8 cellular contexts compared by ENCODE assay signal in genomic region chr2:9770308-9771100, GRCh38.
DNase-seq lines count a peak whose midpoint lies in the region; ATAC-seq and TF ChIP-seq lines count a peak whose summit lies in the region.

No MANE protein-coding gene starts in this region.

- no peak overlapping the region for H3K4me2 ChIP-seq in OCI-LY7 (ENCODE audit: low read length)

- no TSS peak for BruUV-seq in OCI-LY7 (replicated peaks; lab: Mats Ljungman, UMichigan)

- no peak overlapping the region for H2AFZ ChIP-seq in OCI-LY7 (ENCODE audit: low read length)

- no peaks in the 10 kb centered on the region for H3K79me2 ChIP-seq in OCI-LY7 (ENCODE audit: insufficient read depth, low read depth, low read length)

- no peaks in the 10 kb centered on the region for H4K20me1 ChIP-seq in OCI-LY7 (ENCODE audit: insufficient read depth, low read length)

- no peaks in the 10 kb centered on the region for H3K27me3 ChIP-seq in HL-60 (ENCODE audit: insufficient read depth, poor library complexity, severe bottlenecking)

- intact Hi-C loops in OCI-LY7 (cut with micrococcal nuclease; ENCODE audit: unreplicated experiment): no loop called here

- CTCF ChIA-PET in OCI-LY7 (lab: Charles Lee; ENCODE audit: unreplicated experiment): interaction anchor here (0.6 to 1.0 kb wide), 2 partner anchors 211 to 328 kb away, joined by 3 read pairs; no protein-coding TSS in a partner anchor

- H3K27ac ChIP-seq in HL-60 (replicated peaks) (no peak overlapping the region), OCI-LY7 (ENCODE audit: low read depth, low read length, poor library complexity, severe bottlenecking) (no peak overlapping the region)

- TF ChIP-seq CTCF in HL-60 (IDR thresholded peaks at IDR 0.05; ENCODE audit: insufficient read depth, low read length) (peak; percentile 45), OCI-LY7 (conservative IDR thresholded peaks at IDR 0.05; ENCODE audit: low read length) (peak; percentile 78), fibroblast of villous mesenchyme (IDR thresholded peaks at IDR 0.05; ENCODE audit: insufficient read depth, low read depth, low read length) (peak; percentile 81)

- H3K36me3 ChIP-seq in OCI-LY7 (ENCODE audit: insufficient read depth, low read length): no peaks in the 10 kb centered on the region

- no peaks in the 10 kb centered on the region for H3K9me2 ChIP-seq in OCI-LY7 (ENCODE audit: insufficient read depth, low read length)

- ATAC-seq in HG03378 (IDR thresholded peaks at IDR 0.05; ENCODE audit: unreplicated experiment) (no peak), GM18517 (IDR thresholded peaks at IDR 0.05; ENCODE audit: unreplicated experiment) (no peak)

- DNase-seq in COR-L47 (lab: John Stamatoyannopoulos, UW): peak; percentile 30
- peak; percentile 23 to 34 for DNase-seq in HL-60 (ENCODE audit: low read depth in 1 of 2, low spot score in 1 of 2)
- DNase-seq in OCI-LY7 (ENCODE audit: low spot score): peak; percentile 51
- DNase-seq in activated T-helper 9 cell treated with anti-CD3 and anti-CD28 coated beads, Interleukin-2, amount 50 U/mL, for 16 hours (ENCODE audit: low read depth): peak; percentile 42
- DNase-seq in fibroblast of villous mesenchyme (ENCODE audit: low read depth): peak; percentile 78
- DNase-seq in occipital lobe (lab: John Stamatoyannopoulos, UW): peak; percentile 85

- H3K4me3 ChIP-seq in HL-60 (replicated peaks; ENCODE audit: insufficient read depth, low read length): no peak overlapping the region
- H3K4me3 ChIP-seq in OCI-LY7 (ENCODE audit: low read depth, low read length, poor library complexity, severe bottlenecking): no peak overlapping the region
- no peak overlapping the region for H3K4me3 ChIP-seq in fibroblast of villous mesenchyme (ENCODE audit: low read depth, low read length)

- H3K9me3 ChIP-seq in OCI-LY7 (ENCODE audit: low read length): no peaks in the 10 kb centered on the region

- POLR2A ChIA-PET in OCI-LY7 (lab: Charles Lee): no interaction called here

- H3K4me1 ChIP-seq in OCI-LY7 (ENCODE audit: insufficient read depth, low read length, poor library complexity, severe bottlenecking): no peaks in the 10 kb centered on the region

Comparison
In these comparisons a context has a peak if more than half of its experiments do, and no peak if none do; other contexts are left out.
1. DNase-seq: peak in every context shown above with its lines; median percentile 85 in occipital lobe; 78 in fibroblast of villous mesenchyme; 51 in OCI-LY7; 42 in activated T-helper 9 cell treated with anti-CD3 and anti-CD28 coated beads, Interleukin-2, amount 50 U/mL, for 16 hours; 30 in COR-L47; 28 in HL-60.